In the genomic region with DNA sequence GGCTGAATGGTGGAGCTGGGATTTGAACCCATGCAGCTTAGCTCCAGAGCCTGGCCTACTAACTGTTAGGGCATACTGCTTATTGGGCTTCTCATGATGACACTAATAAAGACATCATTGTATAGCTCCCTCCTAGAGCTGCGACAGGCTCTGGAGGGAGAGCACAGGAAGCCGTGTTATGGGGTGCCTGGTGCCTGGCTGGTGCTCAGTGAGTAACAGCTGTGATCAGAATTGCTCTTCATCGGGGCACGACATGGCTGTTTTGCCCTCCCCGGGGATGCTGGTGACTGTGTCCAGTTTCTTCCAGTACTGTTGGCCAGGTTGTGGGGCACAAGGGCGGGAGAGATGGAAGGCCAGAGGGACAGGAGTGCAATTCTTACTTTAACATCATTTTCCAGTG, we compare ENCODE assay signal across 1 cellular context.
TF ChIP-seq lines count a peak whose summit lies in the region.

No MANE protein-coding gene starts in this region.

TF ChIP-seq in GM23338, 12 proteins besides CTCF, POLR2A, EP300 and RAD21:
- TF ChIP-seq, protein P1, sequence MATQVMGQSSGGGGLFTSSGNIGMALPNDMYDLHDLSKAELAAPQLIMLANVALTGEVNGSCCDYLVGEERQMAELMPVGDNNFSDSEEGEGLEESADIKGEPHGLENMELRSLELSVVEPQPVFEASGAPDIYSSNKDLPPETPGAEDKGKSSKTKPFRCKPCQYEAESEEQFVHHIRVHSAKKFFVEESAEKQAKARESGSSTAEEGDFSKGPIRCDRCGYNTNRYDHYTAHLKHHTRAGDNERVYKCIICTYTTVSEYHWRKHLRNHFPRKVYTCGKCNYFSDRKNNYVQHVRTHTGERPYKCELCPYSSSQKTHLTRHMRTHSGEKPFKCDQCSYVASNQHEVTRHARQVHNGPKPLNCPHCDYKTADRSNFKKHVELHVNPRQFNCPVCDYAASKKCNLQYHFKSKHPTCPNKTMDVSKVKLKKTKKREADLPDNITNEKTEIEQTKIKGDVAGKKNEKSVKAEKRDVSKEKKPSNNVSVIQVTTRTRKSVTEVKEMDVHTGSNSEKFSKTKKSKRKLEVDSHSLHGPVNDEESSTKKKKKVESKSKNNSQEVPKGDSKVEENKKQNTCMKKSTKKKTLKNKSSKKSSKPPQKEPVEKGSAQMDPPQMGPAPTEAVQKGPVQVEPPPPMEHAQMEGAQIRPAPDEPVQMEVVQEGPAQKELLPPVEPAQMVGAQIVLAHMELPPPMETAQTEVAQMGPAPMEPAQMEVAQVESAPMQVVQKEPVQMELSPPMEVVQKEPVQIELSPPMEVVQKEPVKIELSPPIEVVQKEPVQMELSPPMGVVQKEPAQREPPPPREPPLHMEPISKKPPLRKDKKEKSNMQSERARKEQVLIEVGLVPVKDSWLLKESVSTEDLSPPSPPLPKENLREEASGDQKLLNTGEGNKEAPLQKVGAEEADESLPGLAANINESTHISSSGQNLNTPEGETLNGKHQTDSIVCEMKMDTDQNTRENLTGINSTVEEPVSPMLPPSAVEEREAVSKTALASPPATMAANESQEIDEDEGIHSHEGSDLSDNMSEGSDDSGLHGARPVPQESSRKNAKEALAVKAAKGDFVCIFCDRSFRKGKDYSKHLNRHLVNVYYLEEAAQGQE (IDR thresholded peaks at IDR 0.05; ENCODE audit: unreplicated experiment): no peak
